In the genomic region with DNA sequence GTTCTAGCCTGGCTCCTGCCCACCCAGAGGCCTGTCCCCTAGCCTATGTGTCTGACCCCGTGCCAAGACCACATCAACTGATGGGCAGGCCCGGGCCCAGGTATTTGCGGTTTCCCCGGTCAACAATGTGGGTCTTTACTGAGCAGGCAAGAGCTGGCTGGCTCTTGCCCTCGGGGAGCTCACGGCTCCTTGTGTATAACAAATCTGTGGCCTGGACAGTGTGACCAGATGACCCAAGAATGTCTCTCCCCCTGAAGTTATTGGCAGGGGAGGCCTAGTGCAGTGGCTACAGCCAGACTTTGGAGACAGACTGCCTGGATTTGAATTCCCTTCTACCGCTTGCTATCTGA, we compare ENCODE assay signal across 13 cellular contexts.
DNase-seq lines count a peak whose midpoint lies in the region; ATAC-seq, FAIRE-seq and TF ChIP-seq lines count a peak whose summit lies in the region.
"Had no signal": no experiment of that assay in that cellular context is flagged by ENCODE, and none has a peak within 500 bp of the region (broad histone marks: within the 10 kb centered on the region; RNA-seq: fewer than 3 reads in every experiment).

No MANE protein-coding gene starts in this region.

- no peak for FAIRE-seq in urothelium cell line (lab: Jason Lieb, UNC)

- intact Hi-C loops in left ventricle myocardium superior (cut with micrococcal nuclease), result no loop called here

- peak; percentile 70 for ATAC-seq in left ventricle myocardium superior
- ATAC-seq in HG03432 (IDR thresholded peaks at IDR 0.05; ENCODE audit: unreplicated experiment), result no peak
- ATAC-seq in GM21717 (IDR thresholded peaks at IDR 0.05; ENCODE audit: unreplicated experiment), result no peak
- ATAC-seq: stimulated activated naive CD8-positive, alpha-beta T cell treated with anti-CD3 and anti-CD28 coated beads, Interleukin-15, amount 100 ng/mL, for 72 hours had no signal

- DNase-seq in Daoy (ENCODE audit: low read depth), result peak; percentile 48
- peak; percentile 49 for DNase-seq in astrocyte of the cerebellum (ENCODE audit: low read depth)
- DNase-seq in left ventricle myocardium superior, result peak; percentile 52
- peak; percentile 48 for DNase-seq in retinal pigment epithelial cell (ENCODE audit: low read depth)
- DNase-seq in urothelium cell line (ENCODE audit: low spot score), result no peak
- DNase-seq in stimulated activated CD4-positive, alpha-beta T cell treated with anti-CD3 and anti-CD28 coated beads, Interleukin-4, amount 100 ng/mL, for 1 hour, result no peak
- DNase-seq: activated CD4-positive, alpha-beta memory T cell treated with anti-CD3 and anti-CD28 coated beads for 36 hours; effector CD4-positive, alpha-beta T cell; NCI-H1694 treated with DMSO at 0.1 percent for 48 hours; stimulated activated CD4-positive, alpha-beta T cell treated with anti-CD3 and anti-CD28 coated beads, Interleukin-4, amount 100 ng/mL, for 24 hours; stimulated activated naive CD8-positive, alpha-beta T cell treated with anti-CD3 and anti-CD28 coated beads, Interleukin-15, amount 100 ng/mL, for 72 hours had no signal

- H3K4me3 ChIP-seq in astrocyte of the cerebellum (ENCODE audit: low read depth, low read length), result no peak overlapping the region
- H3K4me3 ChIP-seq in retinal pigment epithelial cell (ENCODE audit: low read length), result no peak overlapping the region

- TF ChIP-seq CTCF in astrocyte of the cerebellum (IDR thresholded peaks at IDR 0.05; ENCODE audit: low read depth, low read length, missing control alignments) (no peak), retinal pigment epithelial cell (conservative IDR thresholded peaks at IDR 0.05; ENCODE audit: low read depth, low read length) (no peak)

- in situ Hi-C loops in astrocyte of the cerebellum (cut with HindIII; ENCODE audit: low sequenced_read_pairs), result no loop called here

Comparison
In these comparisons a context has a peak if more than half of its experiments do, and no peak if none do; other contexts are left out.
1. DNase-seq: peak in Daoy (single experiment), astrocyte of the cerebellum (single experiment), left ventricle myocardium superior (single experiment) and retinal pigment epithelial cell (single experiment); none in urothelium cell line (single experiment) and stimulated activated CD4-positive, alpha-beta T cell treated with anti-CD3 and anti-CD28 coated beads, Interleukin-4, amount 100 ng/mL, for 1 hour (single experiment).